15 cellular contexts compared by ENCODE assay signal in the genomic region with DNA sequence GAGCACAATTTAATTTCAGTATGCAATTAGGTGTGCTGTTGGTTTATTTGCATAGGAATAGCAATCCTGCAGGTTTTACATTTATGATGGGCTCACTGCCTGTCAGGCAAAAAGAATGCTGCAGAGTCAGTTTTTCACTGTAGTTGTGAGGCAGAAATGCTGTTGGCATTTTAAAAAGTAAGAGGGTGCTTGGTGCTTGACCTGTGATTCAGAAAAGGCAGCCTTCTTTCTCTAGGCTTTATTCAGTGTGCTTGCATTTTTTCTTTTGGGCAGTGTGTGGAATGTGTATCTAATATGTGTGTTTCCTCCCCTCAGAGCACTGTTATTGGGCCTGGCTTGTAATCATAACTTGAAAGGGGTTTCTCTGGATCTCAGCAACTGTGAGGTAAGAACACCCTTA.
DNase-seq lines count a peak whose midpoint lies in the region; ATAC-seq and TF ChIP-seq lines count a peak whose summit lies in the region.
"Had no signal": no experiment of that assay in that cellular context is flagged by ENCODE, and none has a peak within 500 bp of the region (broad histone marks: within the 10 kb centered on the region; RNA-seq: fewer than 3 reads in every experiment).

No MANE protein-coding gene starts in this region.

- no peak overlapping the region for H3K27ac Mint-ChIP-seq in endodermal cell
- H3K27ac Mint-ChIP-seq: dendritic cell treated with granulocyte-macrophage colony-stimulating factor and Interleukin-4, amounts not matched to agents 40 ng/mL and 50 ng/mL, for 4 days; memory B cell had no signal

- H3K4me1 Mint-ChIP-seq in endodermal cell, result peaks cover 20% of the 10 kb centered on the region
- H3K4me1 Mint-ChIP-seq: memory B cell had no signal

- H3K27me3 ChIP-seq in endodermal cell (ENCODE audit: control insufficient read depth, insufficient read depth, low read length, poor library complexity, severe bottlenecking), result no peaks in the 10 kb centered on the region
- H3K27me3 ChIP-seq in neuronal stem cell (ENCODE audit: control insufficient read depth in 3 of 3, insufficient read depth in 3 of 3, low read depth in 1 of 3, low read length in 3 of 3), result no peaks in the 10 kb centered on the region
- H3K27me3 ChIP-seq: testis had no signal

- no peak overlapping the region for H2BK5ac ChIP-seq in neuronal stem cell (ENCODE audit: low read length)

- H3K14ac ChIP-seq in neuronal stem cell (ENCODE audit: low read length), result no peak overlapping the region

- H3K36me3 ChIP-seq in endodermal cell (ENCODE audit: control insufficient read depth, insufficient read depth, low read length) (peaks cover 14% of the 10 kb centered on the region), neuronal stem cell (replicated peaks in 1 of 2; ENCODE audit: control insufficient read depth in 2 of 2, insufficient read depth in 2 of 2, low read length in 2 of 2) (no peaks in the 10 kb centered on the region)

- H3K4me3 Mint-ChIP-seq in endodermal cell, result no peak overlapping the region
- H3K4me3 Mint-ChIP-seq: dendritic cell treated with granulocyte-macrophage colony-stimulating factor and Interleukin-4, amounts not matched to agents 40 ng/mL and 50 ng/mL, for 4 days; memory B cell had no signal

- H2AFZ ChIP-seq in neuronal stem cell (ENCODE audit: low read length), result peak overlapping the region; percentile 15
- H2AFZ ChIP-seq: parathyroid adenoma had no signal

- H3K9me3 Mint-ChIP-seq in endodermal cell, result no peaks in the 10 kb centered on the region
- H3K9me3 Mint-ChIP-seq: dendritic cell treated with granulocyte-macrophage colony-stimulating factor and Interleukin-4, amounts not matched to agents 40 ng/mL and 50 ng/mL, for 4 days; memory B cell had no signal

- no peak overlapping the region for H4K8ac ChIP-seq in neuronal stem cell (ENCODE audit: low read depth, low read length)

- no peak for TF ChIP-seq CTCF in endodermal cell (conservative IDR thresholded peaks at IDR 0.05)

- H3K27me3 Mint-ChIP-seq in endodermal cell (ENCODE audit: insufficient read depth), result no peaks in the 10 kb centered on the region
- H3K27me3 Mint-ChIP-seq: dendritic cell treated with granulocyte-macrophage colony-stimulating factor and Interleukin-4, amounts not matched to agents 40 ng/mL and 50 ng/mL, for 4 days had no signal

- H3K9ac ChIP-seq in endodermal cell (ENCODE audit: extremely low read depth, low read length, poor library complexity, severe bottlenecking), result no peak overlapping the region
- no peak overlapping the region for H3K9ac ChIP-seq in neuronal stem cell (ENCODE audit: low read depth, low read length, poor library complexity)
- H3K9ac ChIP-seq: parathyroid adenoma had no signal

- H3K4me1 ChIP-seq in endodermal cell (ENCODE audit: control insufficient read depth, insufficient read depth, low read length), result peaks cover 7% of the 10 kb centered on the region
- peaks cover 3 to 22% of the 10 kb centered on the region in 2 donors for H3K4me1 ChIP-seq in neuronal stem cell (ENCODE audit: control insufficient read depth in 2 of 2, insufficient read depth in 1 of 2, low read depth in 1 of 2, low read length in 2 of 2)
- H3K4me1 ChIP-seq: parathyroid adenoma, testis had no signal

- DNase-seq in EL (peak; percentile 59), NCI-H526 (lab: John Stamatoyannopoulos, UW) (peak; percentile 42 to 64), endodermal cell (no peak), neuronal stem cell (ENCODE audit: low spot score) (no peak), T-helper 1 cell (no peak), H4 (ENCODE audit: low spot score) (no peak)
- DNase-seq: activated CD4-positive, alpha-beta T cell treated with anti-CD3 and anti-CD28 coated beads for 48 hours; DMS53; OCI-M1; testis had no signal

- no peak overlapping the region for H2BK12ac ChIP-seq in neuronal stem cell (ENCODE audit: low read length)

- H3K79me1 ChIP-seq in neuronal stem cell (ENCODE audit: low read depth, low read length), result no peaks in the 10 kb centered on the region

- H3K36me3 Mint-ChIP-seq in endodermal cell (ENCODE audit: low read depth), result peaks cover 15% of the 10 kb centered on the region

- H2BK120ac ChIP-seq in neuronal stem cell (ENCODE audit: low read depth, low read length), result no peak overlapping the region

- no peak for ATAC-seq in GM19395 (IDR thresholded peaks at IDR 0.05; ENCODE audit: unreplicated experiment)
- ATAC-seq in HG03175 (IDR thresholded peaks at IDR 0.05; ENCODE audit: unreplicated experiment), result no peak

- H3K18ac ChIP-seq in neuronal stem cell (ENCODE audit: low read length), result no peak overlapping the region

- no peak overlapping the region for H2BK15ac ChIP-seq in neuronal stem cell (ENCODE audit: low read length)

- H4K91ac ChIP-seq in neuronal stem cell (ENCODE audit: low read depth, low read length, poor library complexity), result no peak overlapping the region

- no peak overlapping the region for H3K23ac ChIP-seq in neuronal stem cell (ENCODE audit: low read depth, low read length, poor library complexity)

- H3K9me3 ChIP-seq in endodermal cell (ENCODE audit: control insufficient read depth, low read length), result no peaks in the 10 kb centered on the region
- no peaks in the 10 kb centered on the region for H3K9me3 ChIP-seq in neuronal stem cell (replicated peaks in 1 of 2; ENCODE audit: control insufficient read depth in 2 of 2, insufficient read depth in 1 of 2, low read depth in 1 of 2, low read length in 2 of 2)
- H3K9me3 ChIP-seq: testis had no signal

- H3K27ac ChIP-seq in endodermal cell (ENCODE audit: low read depth, low read length) (peak overlapping the region; percentile 26), neuronal stem cell (replicated peaks; ENCODE audit: low read length) (no peak overlapping the region)
- H3K27ac ChIP-seq: parathyroid adenoma, testis had no signal

- H3K4ac ChIP-seq in neuronal stem cell (ENCODE audit: low read length), result no peak overlapping the region

- no peak overlapping the region for H2AK5ac ChIP-seq in neuronal stem cell (ENCODE audit: low read depth, low read length)

- H3K4me2 ChIP-seq in neuronal stem cell (ENCODE audit: insufficient read depth, low read length, poor library complexity, severe bottlenecking), result no peak overlapping the region

- H3K4me3 ChIP-seq in endodermal cell (ENCODE audit: low read length) (no peak overlapping the region), neuronal stem cell (ENCODE audit: low read length in 2 of 2) (no peak overlapping the region)
- H3K4me3 ChIP-seq: testis had no signal

Comparison
In these comparisons a context has a peak if more than half of its experiments do, and no peak if none do; other contexts are left out.
1. DNase-seq: peak in EL (single experiment) and NCI-H526 (2 of 2); none in endodermal cell (single experiment), neuronal stem cell (single experiment), T-helper 1 cell (0 of 5) and H4 (single experiment).